Comparison of ENCODE assay signal across 17 cellular contexts in the genomic region with DNA sequence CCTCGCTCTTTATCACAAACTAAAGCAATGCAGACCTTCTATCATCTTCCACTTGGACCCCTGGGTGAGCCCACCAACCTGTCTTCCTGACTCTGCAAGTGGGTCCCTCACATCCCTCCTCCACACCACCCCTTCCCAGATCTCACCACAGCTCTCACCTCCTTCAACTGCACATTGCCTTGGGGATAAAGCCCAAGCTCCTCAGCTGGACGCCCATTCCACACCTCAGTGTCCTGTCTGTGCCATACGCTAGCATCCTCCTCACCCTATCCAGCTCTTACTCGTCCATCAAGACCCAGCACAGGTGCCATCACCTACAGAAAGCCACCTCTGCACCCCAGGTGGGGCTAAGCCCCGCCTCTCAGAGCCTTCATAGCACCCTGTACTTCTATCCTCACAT.
A peak's percentile ranks its signal among the peaks of the same experiment; 100 is the strongest.
DNase-seq lines count a peak whose midpoint lies in the region; ATAC-seq and TF ChIP-seq lines count a peak whose summit lies in the region.
"Had no signal": no experiment of that assay in that cellular context is flagged by ENCODE, and none has a peak within 500 bp of the region (broad histone marks: within the 10 kb centered on the region; RNA-seq: fewer than 3 reads in every experiment).

No MANE protein-coding gene starts in this region.

- peak overlapping the region; percentile 44 for H3K18ac ChIP-seq in neuronal stem cell (ENCODE audit: low read length)

- H2AFZ ChIP-seq in neuronal stem cell (ENCODE audit: low read length): no peak overlapping the region

- H2BK5ac ChIP-seq in neuronal stem cell (ENCODE audit: low read length): no peak overlapping the region

- POLR2A ChIA-PET in Panc1 (lab: Charles Lee): no interaction called here

- H3K27me3 ChIP-seq in Panc1 (ENCODE audit: control insufficient read depth, insufficient read depth, low read length) (peaks cover 4% of the 10 kb centered on the region; the same call in 1 of the 2 replicates), neuronal stem cell (ENCODE audit: control insufficient read depth in 3 of 3, insufficient read depth in 3 of 3, low read depth in 1 of 3, low read length in 3 of 3) (no peaks in the 10 kb centered on the region)
- H3K27me3 ChIP-seq: BE2C had no signal

- H3K79me1 ChIP-seq in neuronal stem cell (ENCODE audit: low read depth, low read length): no peaks in the 10 kb centered on the region

- H2BK12ac ChIP-seq in neuronal stem cell (ENCODE audit: low read length): no peak overlapping the region

- in situ Hi-C loops in Panc1 (cut with HindIII; ENCODE audit: low pct_unique_long_range_greater_than_20kb, low sequenced_read_pairs): no loop called here
- in situ Hi-C loops in G401 (cut with HindIII; ENCODE audit: low sequenced_read_pairs): no loop called here

- no peak overlapping the region for H3K23ac ChIP-seq in neuronal stem cell (ENCODE audit: low read depth, low read length, poor library complexity)

- H4K91ac ChIP-seq in neuronal stem cell (ENCODE audit: low read depth, low read length, poor library complexity): no peak overlapping the region

- H3K4me1 ChIP-seq in Panc1 (ENCODE audit: control insufficient read depth, insufficient read depth, low read length): no peaks in the 10 kb centered on the region
- H3K4me1 ChIP-seq in neuronal stem cell (ENCODE audit: control insufficient read depth in 2 of 2, insufficient read depth in 1 of 2, low read depth in 1 of 2, low read length in 2 of 2): peaks cover 0 to 6% of the 10 kb centered on the region in 2 donors
- H3K4me1 ChIP-seq: BE2C had no signal

- H3K4me3 ChIP-seq in Panc1 (ENCODE audit: low read depth in 2 of 2, low read length in 2 of 2): no peak overlapping the region
- no peak overlapping the region for H3K4me3 ChIP-seq in neuronal stem cell (ENCODE audit: low read length in 2 of 2)

- no peak overlapping the region for H2AK5ac ChIP-seq in neuronal stem cell (ENCODE audit: low read depth, low read length)

- no peak overlapping the region for H3K9ac ChIP-seq in neuronal stem cell (ENCODE audit: low read depth, low read length, poor library complexity)

- no peak for TF ChIP-seq CTCF in Panc1 (IDR thresholded peaks at IDR 0.05)

- BruUV-seq in Panc1 (replicated peaks; lab: Mats Ljungman, UMichigan): no TSS peak

- peak; percentile 34; the same call in 1 of the 2 replicates for ATAC-seq in Panc1

- H3K27ac ChIP-seq in Panc1 (ENCODE audit: low read length) (no peak overlapping the region), neuronal stem cell (replicated peaks; ENCODE audit: low read length) (no peak overlapping the region)

- no peak overlapping the region for H4K8ac ChIP-seq in neuronal stem cell (ENCODE audit: low read depth, low read length)

- DNase-seq in Panc1 (ENCODE audit: low read depth, low spot score) (no peak), islet precursor cell (peak; percentile 14), neuronal stem cell (ENCODE audit: low spot score) (no peak), SKM-1 treated with dmso at 0.1 percent for 144 hours (lab: John Stamatoyannopoulos, UW; ENCODE audit: unreplicated experiment) (no peak), NCI-H1436 treated with DMSO at 0.1 percent for 48 hours (lab: John Stamatoyannopoulos, UW) (no peak), G401 (ENCODE audit: low spot score) (no peak)
- DNase-seq: ACHN; BE2C; C1 segment of cervical spinal cord; CD4-positive, CD25-positive, alpha-beta regulatory T cell; CD8-positive, alpha-beta memory T cell; COR-L47; DMS 273 treated with DMSO at 0.1 percent for 48 hours; DMS53; DND-41; EL; H9 had no signal

- no peak overlapping the region for H3K14ac ChIP-seq in neuronal stem cell (ENCODE audit: low read length)

- H2BK120ac ChIP-seq in neuronal stem cell (ENCODE audit: low read depth, low read length): no peak overlapping the region

- H3K4ac ChIP-seq in neuronal stem cell (ENCODE audit: low read length): no peak overlapping the region

- peak overlapping the region; percentile 74 for H2BK15ac ChIP-seq in neuronal stem cell (ENCODE audit: low read length)

- no peaks in the 10 kb centered on the region for H3K36me3 ChIP-seq in Panc1 (ENCODE audit: control insufficient read depth, insufficient read depth, low read length)
- H3K36me3 ChIP-seq in neuronal stem cell (replicated peaks in 1 of 2; ENCODE audit: control insufficient read depth in 2 of 2, insufficient read depth in 2 of 2, low read length in 2 of 2): no peaks in the 10 kb centered on the region
- H3K36me3 ChIP-seq: BE2C had no signal

- H3K9me3 ChIP-seq in Panc1 (ENCODE audit: control insufficient read depth, insufficient read depth, low read depth, low read length): no peaks in the 10 kb centered on the region
- H3K9me3 ChIP-seq in neuronal stem cell (replicated peaks in 1 of 2; ENCODE audit: control insufficient read depth in 2 of 2, insufficient read depth in 1 of 2, low read depth in 1 of 2, low read length in 2 of 2): no peaks in the 10 kb centered on the region

- no CpG with 5 or more reads among the region's 5 CpGs for WGBS in neuronal stem cell (ENCODE audit: extremely low coverage in 2 of 2, insufficient read length in 2 of 2, insufficient replicate concordance in 1 of 2), 2 donors

- intact Hi-C loops in Panc1 (cut with micrococcal nuclease; ENCODE audit: unreplicated experiment): no loop called here

- no peak overlapping the region for H3K4me2 ChIP-seq in neuronal stem cell (ENCODE audit: insufficient read depth, low read length, poor library complexity, severe bottlenecking)

- CTCF ChIA-PET in Panc1 (lab: Charles Lee): no interaction called here
